Comparison of ENCODE assay signal across 26 cellular contexts in the genomic region with DNA sequence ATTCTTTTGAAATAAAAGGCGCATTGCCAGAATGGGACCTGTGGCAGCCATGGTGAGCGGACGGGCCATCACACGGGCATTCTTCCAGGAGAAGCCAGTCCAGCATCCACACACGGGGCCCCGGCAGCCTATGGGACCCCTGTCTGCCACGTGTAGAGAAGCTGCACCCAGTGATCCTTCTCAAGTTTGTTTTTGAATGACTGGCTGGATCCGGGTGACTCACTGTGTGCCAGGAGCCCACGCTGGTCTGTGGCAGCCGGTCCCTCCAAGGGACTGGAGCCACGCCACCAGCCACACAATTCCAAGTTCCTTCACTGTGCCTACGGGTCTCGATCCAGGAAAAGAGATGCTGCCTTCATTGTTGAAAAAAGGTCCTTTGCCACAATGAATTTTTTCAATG. TPM values are rescaled to one million over a fixed set of nuclear protein-coding genes. Genes with fewer than 3 reads are reported as not detected.
DNase-seq lines count a peak whose midpoint lies in the region; ATAC-seq lines count a peak whose summit lies in the region.
"Had no signal": no experiment of that assay in that cellular context is flagged by ENCODE, and none has a peak within 500 bp of the region (broad histone marks: within the 10 kb centered on the region; RNA-seq: fewer than 3 reads in every experiment).

No MANE protein-coding gene starts in this region.

- peak overlapping the region in 1 of 2 donors; percentile 11 for H3K27ac ChIP-seq in aorta (ENCODE audit: low read depth in 1 of 2, low read length in 2 of 2)
- no peak overlapping the region for H3K27ac ChIP-seq in effector memory CD4-positive, alpha-beta T cell (ENCODE audit: insufficient read depth, low read length, poor library complexity, severe bottlenecking)
- H3K27ac ChIP-seq: 22Rv1, psoas muscle, SK-N-MC, VCaP had no signal

- no peak overlapping the region for H3K4me3 Mint-ChIP-seq in activated T-cell treated with anti-CD3 and anti-CD28 coated beads, Interleukin-2, amount 50 U/mL, for 4 hours
- H3K4me3 Mint-ChIP-seq: activated CD4-positive, alpha-beta T cell treated with anti-CD3 and anti-CD28 coated beads, Interleukin-2, amount 10 ng/mL, durations not matched to agents 24 days and 14 days; activated naive CD8-positive, alpha-beta T cell treated with anti-CD3 and anti-CD28 coated beads for 36 hours; brain; stimulated activated naive CD8-positive, alpha-beta T cell treated with anti-CD3 and anti-CD28 coated beads, Interleukin-15, Interleukin-2, amounts not matched to agents 100 ng/mL and 50 ng/mL, for 24 hours had no signal

- peak; percentile 63 for ATAC-seq in aorta (ENCODE audit: low FRiP score)
- no peak for ATAC-seq in GM21786 (IDR thresholded peaks at IDR 0.05; ENCODE audit: unreplicated experiment)
- ATAC-seq in activated T-cell treated with anti-CD3 and anti-CD28 coated beads, Interleukin-2, amount 50 U/mL, for 4 hours = no peak
- ATAC-seq: left ventricle myocardium superior, psoas muscle had no signal

- peaks cover 30% of the 10 kb centered on the region for H3K4me1 Mint-ChIP-seq in activated T-cell treated with anti-CD3 and anti-CD28 coated beads, Interleukin-2, amount 50 U/mL, for 4 hours (ENCODE audit: low read depth)
- H3K4me1 Mint-ChIP-seq: brain had no signal

- no peaks in the 10 kb centered on the region for H3K36me3 ChIP-seq in aorta (ENCODE audit: control insufficient read depth in 1 of 2, insufficient read depth in 2 of 2, low read length in 1 of 2)
- no peaks in the 10 kb centered on the region for H3K36me3 ChIP-seq in effector memory CD4-positive, alpha-beta T cell (ENCODE audit: control insufficient read depth, insufficient read depth, low read length)

- H3K9me3 ChIP-seq in aorta (ENCODE audit: control insufficient read depth, low read length) = no peaks in the 10 kb centered on the region
- H3K9me3 ChIP-seq in effector memory CD4-positive, alpha-beta T cell (ENCODE audit: control insufficient read depth, low read length) = no peaks in the 10 kb centered on the region
- H3K9me3 ChIP-seq: psoas muscle had no signal

- no peaks in the 10 kb centered on the region for H3K27me3 ChIP-seq in aorta (ENCODE audit: control insufficient read depth in 1 of 2, insufficient read depth in 2 of 2, low read length in 1 of 2)
- no peaks in the 10 kb centered on the region for H3K27me3 ChIP-seq in effector memory CD4-positive, alpha-beta T cell (replicated peaks; ENCODE audit: control insufficient read depth, insufficient read depth, low read length, poor library complexity, severe bottlenecking)

- no peaks in the 10 kb centered on the region for H3K27me3 Mint-ChIP-seq in activated T-cell treated with anti-CD3 and anti-CD28 coated beads, Interleukin-2, amount 50 U/mL, for 4 hours (ENCODE audit: low read depth)
- H3K27me3 Mint-ChIP-seq: activated CD4-positive, alpha-beta T cell treated with anti-CD3 and anti-CD28 coated beads, Interleukin-2, amount 10 ng/mL, durations not matched to agents 24 days and 14 days; activated naive CD8-positive, alpha-beta T cell treated with anti-CD3 and anti-CD28 coated beads for 36 hours; stimulated activated naive CD8-positive, alpha-beta T cell treated with anti-CD3 and anti-CD28 coated beads, Interleukin-15, Interleukin-2, amounts not matched to agents 100 ng/mL and 50 ng/mL, for 24 hours had no signal

- no peaks in the 10 kb centered on the region for H3K4me1 ChIP-seq in aorta (ENCODE audit: control insufficient read depth in 1 of 2, insufficient read depth in 2 of 2, low read length in 2 of 2)
- H3K4me1 ChIP-seq in effector memory CD4-positive, alpha-beta T cell (ENCODE audit: control insufficient read depth, insufficient read depth, low read length, poor library complexity, severe bottlenecking) = peaks cover 4% of the 10 kb centered on the region
- H3K4me1 ChIP-seq: psoas muscle had no signal

- H3K4me3 ChIP-seq in aorta (ENCODE audit: low read length in 2 of 2) = no peak overlapping the region
- no peak overlapping the region for H3K4me3 ChIP-seq in effector memory CD4-positive, alpha-beta T cell (ENCODE audit: insufficient read depth, low read depth, low read length, poor library complexity, severe bottlenecking)
- H3K4me3 ChIP-seq: psoas muscle, SK-N-MC had no signal

- H3K36me3 Mint-ChIP-seq in activated T-cell treated with anti-CD3 and anti-CD28 coated beads, Interleukin-2, amount 50 U/mL, for 4 hours (ENCODE audit: insufficient read depth) = peaks cover 2% of the 10 kb centered on the region
- H3K36me3 Mint-ChIP-seq: brain had no signal

- intact Hi-C loops in aorta (cut with DNase I) = no loop called here

- WGBS in aorta, 2 donors = 10 to 12% methylated on average over 13 of the region's 13 CpGs

- DNase-seq in activated effector memory CD4-positive, alpha-beta T cell treated with anti-CD3 and anti-CD28 coated beads, Interleukin-2, amount 50 U/mL, for 16 hours = peak; percentile 41
- no peak for DNase-seq in activated effector memory CD4-positive, alpha-beta T cell treated with Interleukin-2 at 50 U/mL for 16 hours
- DNase-seq in cerebellum (ENCODE audit: low spot score) (peak; percentile 71), myocyte (ENCODE audit: low read depth) (peak; percentile 63), aorta (peak; percentile 81 to 88)
- no peak for DNase-seq in effector memory CD4-positive, alpha-beta T cell
- no peak for DNase-seq in activated T-cell treated with anti-CD3 and anti-CD28 coated beads, Interleukin-2, amount 50 U/mL, for 4 hours
- DNase-seq: activated CD4-positive, alpha-beta T cell treated with anti-CD3 and anti-CD28 coated beads, Interleukin-2, amount 10 ng/mL, durations not matched to agents 24 days and 14 days; activated naive CD8-positive, alpha-beta T cell treated with anti-CD3 and anti-CD28 coated beads for 36 hours; cortex of kidney; H7; KBM-7; left ventricle myocardium superior; NCI-H146; NCI-H524 treated with DMSO at 0.1 percent for 48 hours; psoas muscle; stimulated activated CD4-positive, alpha-beta T cell treated with anti-CD3 and anti-CD28 coated beads, Interleukin-4, amount 100 ng/mL, for 24 hours; trophoblast cell had no signal

- H3K9me3 Mint-ChIP-seq in activated T-cell treated with anti-CD3 and anti-CD28 coated beads, Interleukin-2, amount 50 U/mL, for 4 hours = no peaks in the 10 kb centered on the region
- H3K9me3 Mint-ChIP-seq: activated CD4-positive, alpha-beta T cell treated with anti-CD3 and anti-CD28 coated beads, Interleukin-2, amount 10 ng/mL, durations not matched to agents 24 days and 14 days; activated naive CD8-positive, alpha-beta T cell treated with anti-CD3 and anti-CD28 coated beads for 36 hours; stimulated activated naive CD8-positive, alpha-beta T cell treated with anti-CD3 and anti-CD28 coated beads, Interleukin-15, Interleukin-2, amounts not matched to agents 100 ng/mL and 50 ng/mL, for 24 hours had no signal

RNA-seq across cellular contexts. Expression of gene ATP10A, which starts 58.1 kb away (rescaled TPM):
- 1.6 TPM for total RNA-seq in cerebellum
- total RNA-seq in myocyte = 0.62 and 1.2 TPM in 2 replicates
- polyA plus RNA-seq in myocyte (2012) = 97.7 TPM
- 10 to 100 TPM; 19.9 to 55.0 TPM for total RNA-seq in aorta
- 10 to 100 TPM in 1 of 2 donors, 1 to 10 TPM in 1; 3.6 to 24.4 TPM for polyA plus RNA-seq in aorta
- total RNA-seq in activated T-cell treated with anti-CD3 and anti-CD28 coated beads, Interleukin-2, amount 50 U/mL, for 4 hours = 10 to 100 TPM; 27.0 to 31.6 (median 31.3) TPM
- total RNA-seq: RPMI7951 had no signal
- polyA plus RNA-seq: neural cell had no signal

Comparison
In these comparisons a context has a peak if more than half of its experiments do, and no peak if none do; other contexts are left out.
1. DNase-seq: peak in activated effector memory CD4-positive, alpha-beta T cell treated with anti-CD3 and anti-CD28 coated beads, Interleukin-2, amount 50 U/mL, for 16 hours (single experiment), cerebellum (single experiment), myocyte (single experiment) and aorta (2 of 2); none in activated effector memory CD4-positive, alpha-beta T cell treated with Interleukin-2 at 50 U/mL for 16 hours (single experiment), effector memory CD4-positive, alpha-beta T cell (0 of 3) and activated T-cell treated with anti-CD3 and anti-CD28 coated beads, Interleukin-2, amount 50 U/mL, for 4 hours (single experiment).